30 cellular contexts compared by ENCODE assay signal in the genomic region with DNA sequence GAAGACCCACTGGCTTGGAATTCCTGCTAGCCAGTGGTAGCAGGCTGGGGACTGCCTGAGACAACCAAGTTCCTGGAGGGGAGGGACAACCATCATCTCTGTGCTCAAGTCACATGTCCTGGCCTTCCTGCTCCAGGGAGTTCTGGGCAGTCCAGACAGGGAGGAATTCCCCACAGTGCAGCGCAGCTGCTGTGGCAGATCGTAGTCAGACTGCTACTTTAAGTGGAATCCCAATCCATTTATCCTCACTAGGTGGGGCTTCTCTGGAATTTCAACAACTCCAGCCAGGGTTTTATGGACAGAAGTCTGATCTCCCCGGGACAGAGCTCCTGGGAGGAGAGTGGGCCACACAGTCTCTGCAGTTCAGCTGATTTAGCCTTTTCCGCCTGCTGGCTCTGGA. TPM values are rescaled to one million over a fixed set of nuclear protein-coding genes. Genes with fewer than 3 reads are reported as not detected.
"Had no signal": no experiment of that assay in that cellular context is flagged by ENCODE, and none has a peak within 500 bp of the region (broad histone marks: within the 10 kb centered on the region; RNA-seq: fewer than 3 reads in every experiment).

No MANE protein-coding gene starts in this region.

- H3K36me3 Mint-ChIP-seq: activated naive CD4-positive, alpha-beta T cell treated with anti-CD3 and anti-CD28 coated beads, Interleukin-2, amount 10 ng/mL, durations not matched to agents 7 days and 5 days; activated naive CD8-positive, alpha-beta T cell treated with anti-CD3 and anti-CD28 coated beads, Interleukin-2, amount 10 ng/mL, durations not matched to agents 7 days and 5 days; brain had no signal

- H3K36me3 ChIP-seq: ascending aorta, breast epithelium, cardiac muscle cell, colonic mucosa, gastrocnemius medialis had no signal

- H3K4me1 ChIP-seq: ascending aorta, breast epithelium, colonic mucosa, foreskin keratinocyte, gastrocnemius medialis had no signal

- DNase-seq: activated CD4-positive, alpha-beta memory T cell treated with anti-CD3 and anti-CD28 coated beads, Interleukin-2, amount 10 ng/mL, durations not matched to agents 7 days and 5 days; activated CD4-positive, alpha-beta T cell treated with anti-CD3 and anti-CD28 coated beads for 1 hour; activated CD4-positive, alpha-beta T cell treated with anti-CD3 and anti-CD28 coated beads for 4 hours; activated CD4-positive, alpha-beta T cell treated with anti-CD3 and anti-CD28 coated beads, Interleukin-2, amount 10 ng/mL, durations not matched to agents 7 days and 5 days; activated CD4-positive, alpha-beta T cell treated with anti-CD3 and anti-CD28 coated beads, Interleukin-2, amount 50 U/mL, for 4 hours; activated CD8-positive, alpha-beta memory T cell treated with anti-CD3 and anti-CD28 coated beads, Interleukin-2, amount 50 U/mL, for 48 hours; activated gamma-delta T cell; activated naive CD4-positive, alpha-beta T cell; activated naive CD4-positive, alpha-beta T cell treated with anti-CD3 and anti-CD28 coated beads, Interleukin-2, amount 10 ng/mL, durations not matched to agents 7 days and 5 days; activated naive CD8-positive, alpha-beta T cell treated with anti-CD3 and anti-CD28 coated beads, Interleukin-2, amount 10 ng/mL, durations not matched to agents 7 days and 5 days; activated T-cell treated with anti-CD3 and anti-CD28 coated beads for 4 hours; activated T-cell treated with anti-CD3 and anti-CD28 coated beads, Interleukin-2, amount 50 U/mL, for 24 hours; activated T-cell treated with anti-CD3 and anti-CD28 coated beads, Interleukin-2, amount 50 U/mL, for 72 hours; central memory CD4-positive, alpha-beta T cell; cerebellar nuclear complex; colonic mucosa; effector CD8-positive, alpha-beta T cell; foreskin keratinocyte; gastrocnemius medialis; T-helper 2 cell had no signal

- H3K27me3 ChIP-seq: ascending aorta, breast epithelium, cardiac muscle cell, colonic mucosa, foreskin keratinocyte, gastrocnemius medialis had no signal

- H3K27ac Mint-ChIP-seq: activated CD4-positive, alpha-beta memory T cell treated with anti-CD3 and anti-CD28 coated beads, Interleukin-2, amount 10 ng/mL, durations not matched to agents 7 days and 5 days; activated CD4-positive, alpha-beta T cell treated with anti-CD3 and anti-CD28 coated beads, Interleukin-2, amount 10 ng/mL, durations not matched to agents 7 days and 5 days; activated naive CD4-positive, alpha-beta T cell treated with anti-CD3 and anti-CD28 coated beads, Interleukin-2, amount 10 ng/mL, durations not matched to agents 7 days and 5 days; activated naive CD4-positive, alpha-beta T cell treated with anti-CD3 and anti-CD28 coated beads, Interleukin-2, amount 50 U/mL, for 72 hours; activated naive CD8-positive, alpha-beta T cell treated with anti-CD3 and anti-CD28 coated beads, Interleukin-2, amount 10 ng/mL, durations not matched to agents 7 days and 5 days; activated T-cell treated with anti-CD3 and anti-CD28 coated beads, Interleukin-2, amount 50 U/mL, for 24 hours; activated T-cell treated with anti-CD3 and anti-CD28 coated beads, Interleukin-2, amount 50 U/mL, for 72 hours; brain had no signal

- H3K4me1 Mint-ChIP-seq: activated CD4-positive, alpha-beta memory T cell treated with anti-CD3 and anti-CD28 coated beads, Interleukin-2, amount 10 ng/mL, durations not matched to agents 7 days and 5 days; activated CD4-positive, alpha-beta T cell treated with anti-CD3 and anti-CD28 coated beads, Interleukin-2, amount 10 ng/mL, durations not matched to agents 7 days and 5 days; activated naive CD4-positive, alpha-beta T cell treated with anti-CD3 and anti-CD28 coated beads, Interleukin-2, amount 10 ng/mL, durations not matched to agents 7 days and 5 days; brain had no signal

- H3K27ac ChIP-seq: ascending aorta, breast epithelium, cardiac muscle cell, colonic mucosa, epithelial cell of prostate, foreskin keratinocyte, gastrocnemius medialis had no signal

- H3K27me3 Mint-ChIP-seq: activated CD4-positive, alpha-beta memory T cell treated with anti-CD3 and anti-CD28 coated beads, Interleukin-2, amount 10 ng/mL, durations not matched to agents 7 days and 5 days; activated naive CD4-positive, alpha-beta T cell treated with anti-CD3 and anti-CD28 coated beads, Interleukin-2, amount 10 ng/mL, durations not matched to agents 7 days and 5 days; activated T-cell treated with anti-CD3 and anti-CD28 coated beads, Interleukin-2, amount 50 U/mL, for 24 hours had no signal

- H3K4me3 Mint-ChIP-seq: activated CD4-positive, alpha-beta memory T cell treated with anti-CD3 and anti-CD28 coated beads, Interleukin-2, amount 10 ng/mL, durations not matched to agents 7 days and 5 days; activated CD4-positive, alpha-beta T cell treated with anti-CD3 and anti-CD28 coated beads, Interleukin-2, amount 10 ng/mL, durations not matched to agents 7 days and 5 days; activated naive CD4-positive, alpha-beta T cell treated with anti-CD3 and anti-CD28 coated beads, Interleukin-2, amount 10 ng/mL, durations not matched to agents 7 days and 5 days; activated naive CD8-positive, alpha-beta T cell treated with anti-CD3 and anti-CD28 coated beads, Interleukin-2, amount 10 ng/mL, durations not matched to agents 7 days and 5 days; activated T-cell treated with anti-CD3 and anti-CD28 coated beads, Interleukin-2, amount 50 U/mL, for 24 hours; activated T-cell treated with anti-CD3 and anti-CD28 coated beads, Interleukin-2, amount 50 U/mL, for 72 hours; brain had no signal

- ATAC-seq: activated naive CD4-positive, alpha-beta T cell treated with anti-CD3 and anti-CD28 coated beads, Interleukin-2, amount 50 U/mL, for 72 hours; activated T-cell treated with anti-CD3 and anti-CD28 coated beads, Interleukin-2, amount 50 U/mL, for 72 hours; esophagus mucosa; foreskin keratinocyte; gastrocnemius medialis had no signal

- H3K9me3 ChIP-seq: colonic mucosa, gastrocnemius medialis had no signal

- H3K4me3 ChIP-seq: ascending aorta, breast epithelium, cardiac muscle cell, colonic mucosa, gastrocnemius medialis had no signal

RNA-seq across cellular contexts. Expression of a gene that starts 20.9 kb away (rescaled TPM):
- total RNA-seq: activated CD4-positive, alpha-beta memory T cell treated with anti-CD3 and anti-CD28 coated beads, Interleukin-2, amount 10 ng/mL, durations not matched to agents 7 days and 5 days; activated CD4-positive, alpha-beta T cell treated with anti-CD3 and anti-CD28 coated beads, Interleukin-2, amount 10 ng/mL, durations not matched to agents 7 days and 5 days; activated naive CD4-positive, alpha-beta T cell treated with anti-CD3 and anti-CD28 coated beads, Interleukin-2, amount 50 U/mL, for 72 hours; activated naive CD8-positive, alpha-beta T cell treated with anti-CD3 and anti-CD28 coated beads, Interleukin-2, amount 10 ng/mL, durations not matched to agents 7 days and 5 days; activated T-cell treated with anti-CD3 and anti-CD28 coated beads, Interleukin-2, amount 50 U/mL, for 72 hours; ascending aorta; breast epithelium; cardiac muscle cell; colonic mucosa; dermis microvascular lymphatic vessel endothelial cell; endothelial cell of umbilical vein; esophagus mucosa; foreskin keratinocyte; gastrocnemius medialis; T-helper 1 cell treated with Interleukin-12 subunit alpha and Interleukin-12 subunit beta and Interleukin-4 antibody, amounts not matched to agents 30 ng/mL and 1 ng/mL, for 36 hours had no signal

RNA-seq across cellular contexts. Expression of a gene that starts 25.7 kb away (rescaled TPM):
- total RNA-seq: activated CD4-positive, alpha-beta memory T cell treated with anti-CD3 and anti-CD28 coated beads, Interleukin-2, amount 10 ng/mL, durations not matched to agents 7 days and 5 days; activated CD4-positive, alpha-beta T cell treated with anti-CD3 and anti-CD28 coated beads, Interleukin-2, amount 10 ng/mL, durations not matched to agents 7 days and 5 days; activated naive CD4-positive, alpha-beta T cell treated with anti-CD3 and anti-CD28 coated beads, Interleukin-2, amount 50 U/mL, for 72 hours; activated naive CD8-positive, alpha-beta T cell treated with anti-CD3 and anti-CD28 coated beads, Interleukin-2, amount 10 ng/mL, durations not matched to agents 7 days and 5 days; activated T-cell treated with anti-CD3 and anti-CD28 coated beads, Interleukin-2, amount 50 U/mL, for 72 hours; ascending aorta; breast epithelium; cardiac muscle cell; colonic mucosa; dermis microvascular lymphatic vessel endothelial cell; endothelial cell of umbilical vein; esophagus mucosa; foreskin keratinocyte; gastrocnemius medialis; T-helper 1 cell treated with Interleukin-12 subunit alpha and Interleukin-12 subunit beta and Interleukin-4 antibody, amounts not matched to agents 30 ng/mL and 1 ng/mL, for 36 hours had no signal

RNA-seq across cellular contexts. Expression of a gene that starts 32.1 kb away (rescaled TPM):
- total RNA-seq: activated CD4-positive, alpha-beta memory T cell treated with anti-CD3 and anti-CD28 coated beads, Interleukin-2, amount 10 ng/mL, durations not matched to agents 7 days and 5 days; activated CD4-positive, alpha-beta T cell treated with anti-CD3 and anti-CD28 coated beads, Interleukin-2, amount 10 ng/mL, durations not matched to agents 7 days and 5 days; activated naive CD4-positive, alpha-beta T cell treated with anti-CD3 and anti-CD28 coated beads, Interleukin-2, amount 50 U/mL, for 72 hours; activated naive CD8-positive, alpha-beta T cell treated with anti-CD3 and anti-CD28 coated beads, Interleukin-2, amount 10 ng/mL, durations not matched to agents 7 days and 5 days; activated T-cell treated with anti-CD3 and anti-CD28 coated beads, Interleukin-2, amount 50 U/mL, for 72 hours; ascending aorta; breast epithelium; cardiac muscle cell; colonic mucosa; dermis microvascular lymphatic vessel endothelial cell; endothelial cell of umbilical vein; esophagus mucosa; foreskin keratinocyte; gastrocnemius medialis; T-helper 1 cell treated with Interleukin-12 subunit alpha and Interleukin-12 subunit beta and Interleukin-4 antibody, amounts not matched to agents 30 ng/mL and 1 ng/mL, for 36 hours had no signal

RNA-seq across cellular contexts. Expression of a gene that starts 44.0 kb away (rescaled TPM):
- total RNA-seq: activated CD4-positive, alpha-beta memory T cell treated with anti-CD3 and anti-CD28 coated beads, Interleukin-2, amount 10 ng/mL, durations not matched to agents 7 days and 5 days; activated CD4-positive, alpha-beta T cell treated with anti-CD3 and anti-CD28 coated beads, Interleukin-2, amount 10 ng/mL, durations not matched to agents 7 days and 5 days; activated naive CD4-positive, alpha-beta T cell treated with anti-CD3 and anti-CD28 coated beads, Interleukin-2, amount 50 U/mL, for 72 hours; activated naive CD8-positive, alpha-beta T cell treated with anti-CD3 and anti-CD28 coated beads, Interleukin-2, amount 10 ng/mL, durations not matched to agents 7 days and 5 days; activated T-cell treated with anti-CD3 and anti-CD28 coated beads, Interleukin-2, amount 50 U/mL, for 72 hours; ascending aorta; breast epithelium; cardiac muscle cell; colonic mucosa; dermis microvascular lymphatic vessel endothelial cell; endothelial cell of umbilical vein; esophagus mucosa; foreskin keratinocyte; gastrocnemius medialis; T-helper 1 cell treated with Interleukin-12 subunit alpha and Interleukin-12 subunit beta and Interleukin-4 antibody, amounts not matched to agents 30 ng/mL and 1 ng/mL, for 36 hours had no signal
